In the genomic region with DNA sequence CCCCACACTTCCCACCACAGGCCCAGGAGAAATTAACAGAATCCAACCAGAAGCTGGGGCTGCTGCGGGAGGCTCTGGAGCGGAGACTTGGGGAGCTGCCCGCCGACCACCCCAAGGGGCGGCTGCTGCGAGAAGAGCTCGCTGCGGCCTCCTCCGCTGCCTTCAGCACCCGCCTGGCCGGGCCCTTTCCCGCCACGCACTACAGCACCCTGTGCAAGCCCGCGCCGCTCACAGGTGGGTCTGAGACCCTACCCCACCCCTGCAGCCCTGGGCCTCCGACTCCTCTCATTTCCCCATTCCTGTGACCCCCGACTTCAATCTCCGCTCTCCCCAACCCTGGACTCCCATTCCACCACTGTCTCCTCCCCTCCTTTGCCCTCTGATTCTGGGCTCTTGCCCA, we compare ENCODE assay signal across 18 cellular contexts. TPM values are rescaled to one million over a fixed set of nuclear protein-coding genes. Genes with fewer than 3 reads are reported as not detected.
"Had no signal": no experiment of that assay in that cellular context is flagged by ENCODE, and none has a peak within 500 bp of the region (broad histone marks: within the 10 kb centered on the region; RNA-seq: fewer than 3 reads in every experiment).

No MANE protein-coding gene starts in this region.

- H3K4me3 ChIP-seq: lung, pancreas, right lobe of liver, stomach, thyroid gland, vagina had no signal

- H3K9me3 ChIP-seq: neutrophil, pancreas, right lobe of liver, stomach, thyroid gland, vagina had no signal

- H3K4me1 ChIP-seq: pancreas, right lobe of liver, stomach, thyroid gland, vagina had no signal

- H3K4me1 Mint-ChIP-seq: neural crest cell had no signal

- H3K4me3 Mint-ChIP-seq: memory B cell; naive B cell; natural killer cell treated with Interleukin-12 subunit alpha and Interleukin-12 subunit beta and Interleukin-15 and Interleukin-18, amount 100 ng/mL, for 72 hours; neural crest cell had no signal

- DNase-seq: cortex of kidney, naive B cell, retina, right lobe of liver, stomach had no signal

- H3K27me3 Mint-ChIP-seq: effector memory CD8-positive, alpha-beta T cell; memory B cell; naive B cell; natural killer cell treated with Interleukin-12 subunit alpha and Interleukin-12 subunit beta and Interleukin-15 and Interleukin-18, amount 100 ng/mL, for 72 hours had no signal

- H3K27ac ChIP-seq: neutrophil, pancreas, right lobe of liver, thyroid gland, vagina had no signal

- H3K27me3 ChIP-seq: neutrophil, pancreas, right lobe of liver, stomach, thyroid gland, vagina had no signal

- H3K9me3 Mint-ChIP-seq: effector memory CD8-positive, alpha-beta T cell; memory B cell; natural killer cell treated with Interleukin-12 subunit alpha and Interleukin-12 subunit beta and Interleukin-15 and Interleukin-18, amount 100 ng/mL, for 72 hours had no signal

RNA-seq across cellular contexts. Expression of a gene that starts 24.3 kb away (rescaled TPM):
- total RNA-seq: frontal cortex, mononuclear cell, omental fat pad, temporal lobe, vagina had no signal
